ENCODE assay signal across 26 cellular contexts in genomic region chr15:47746516-47746915, GRCh38. TPM values are rescaled to one million over a fixed set of nuclear protein-coding genes. Genes with fewer than 3 reads are reported as not detected.
"Had no signal": no experiment of that assay in that cellular context is flagged by ENCODE, and none has a peak within 500 bp of the region (broad histone marks: within the 10 kb centered on the region; RNA-seq: fewer than 3 reads in every experiment).

No MANE protein-coding gene starts in this region.

- H3K4me3 ChIP-seq: cardiac muscle cell, K562 had no signal

- H3K27ac ChIP-seq: brain microvascular endothelial cell, cardiac muscle cell, VCaP had no signal

- H3K9ac ChIP-seq: SK-N-SH had no signal

- ATAC-seq: activated CD4-positive, alpha-beta T cell treated with anti-CD3 and anti-CD28 coated beads for 36 hours; activated CD8-positive, alpha-beta T cell treated with anti-CD3 and anti-CD28 coated beads for 36 hours; activated T-cell treated with anti-CD3 and anti-CD28 coated beads, Interleukin-2, amount 50 U/mL, for 72 hours; K562 had no signal

- DNase-seq: activated CD4-positive, alpha-beta T cell treated with anti-CD3 and anti-CD28 coated beads for 36 hours; activated CD8-positive, alpha-beta memory T cell treated with anti-CD3 and anti-CD28 coated beads, Interleukin-2, amount 50 U/mL, for 4 hours; activated CD8-positive, alpha-beta T cell treated with anti-CD3 and anti-CD28 coated beads for 36 hours; activated gamma-delta T cell treated with Interleukin-2 at 50 U/mL for 16 hours; activated naive CD4-positive, alpha-beta T cell treated with anti-CD3 and anti-CD28 coated beads, Interleukin-2, amount 10 ng/mL, durations not matched to agents 7 days and 5 days; activated naive CD8-positive, alpha-beta T cell treated with anti-CD3 and anti-CD28 coated beads for 36 hours; activated T-cell treated with anti-CD3 and anti-CD28 coated beads, Interleukin-2, amount 50 U/mL, for 72 hours; brain microvascular endothelial cell; cerebellar nuclear complex; Karpas-422; MM.1S; NCI-H1105; NCI-H1436; NCI-H1694 treated with DMSO at 0.1 percent for 48 hours; NCI-H2029 treated with DMSO at 0.1 percent for 48 hours; NCI-H2227 treated with DMSO at 0.1 percent for 48 hours; NCI-H510A; NCI-H748 treated with DMSO at 0.1 percent for 48 hours; SK-N-SH; T-helper 1 cell had no signal

- H3K36me3 ChIP-seq: brain microvascular endothelial cell had no signal

- H3K4me2 ChIP-seq: SK-N-SH had no signal

- H3K27me3 ChIP-seq: brain microvascular endothelial cell, cardiac muscle cell had no signal

- H3K9me3 ChIP-seq: SK-N-SH had no signal

RNA-seq across cellular contexts. Expression of gene SEMA6D, which starts 29.2 kb away (rescaled TPM):
- total RNA-seq: activated CD4-positive, alpha-beta T cell treated with anti-CD3 and anti-CD28 coated beads for 36 hours; activated CD8-positive, alpha-beta T cell treated with anti-CD3 and anti-CD28 coated beads for 36 hours; activated naive CD8-positive, alpha-beta T cell treated with anti-CD3 and anti-CD28 coated beads for 36 hours; activated T-cell treated with anti-CD3 and anti-CD28 coated beads, Interleukin-2, amount 50 U/mL, for 72 hours; activated T-helper 2 cell treated with anti-CD3 and anti-CD28 coated beads, Interferon-gamma antibody, Interleukin-2, Interleukin-4, amounts not matched to agents 10 μg/mL and 5 μg/mL and 100 μg/mL, durations not matched to agents 14 hours and 24 hours and 36 hours; K562; OCI-LY7; T-helper 2 cell treated with Interferon-gamma antibody and Interleukin-4, amounts not matched to agents 100 ng/mL and 5 ng/mL, for 36 hours had no signal
- polyA plus RNA-seq: K562 had no signal
